Comparison of ENCODE assay signal across 12 cellular contexts in the genomic region with DNA sequence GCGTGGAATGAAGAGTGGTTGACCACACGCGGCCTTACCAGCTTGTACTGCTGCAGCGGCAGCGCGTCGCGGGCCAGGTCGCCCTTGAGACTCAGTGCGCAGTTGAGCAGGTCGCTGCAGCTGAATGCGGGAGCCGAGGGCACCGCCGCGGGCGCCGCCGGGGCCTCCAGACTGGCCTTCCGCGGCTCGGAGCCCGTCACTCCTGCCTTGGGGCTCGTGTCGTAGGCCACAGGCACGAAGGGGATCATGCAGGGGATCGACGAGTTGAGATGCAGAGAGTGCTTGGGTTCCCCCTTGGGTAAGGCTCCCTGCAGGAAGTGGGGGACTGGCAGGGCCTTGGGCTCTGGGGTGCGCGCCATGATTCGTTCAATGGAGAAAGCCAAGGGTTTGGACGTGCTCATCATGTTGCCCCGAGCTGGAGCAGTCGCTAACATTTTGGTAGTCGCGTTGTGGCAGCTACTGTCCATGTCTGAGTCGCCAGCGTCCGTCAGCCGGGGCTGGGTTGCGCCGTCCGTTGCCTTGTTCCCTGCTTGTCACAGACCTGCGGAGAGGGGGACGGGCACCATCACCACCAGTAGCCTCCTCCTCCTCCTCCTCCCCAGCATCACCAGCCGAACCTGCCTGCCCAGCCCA. TPM values are rescaled to one million over a fixed set of nuclear protein-coding genes. Genes with fewer than 3 reads are reported as not detected.
DNase-seq lines count a peak whose midpoint lies in the region; ATAC-seq and TF ChIP-seq lines count a peak whose summit lies in the region.
"Had no signal": no experiment of that assay in that cellular context is flagged by ENCODE, and none has a peak within 500 bp of the region (broad histone marks: within the 10 kb centered on the region; RNA-seq: fewer than 3 reads in every experiment).

No MANE protein-coding gene starts in this region.

- H3K27me3 Mint-ChIP-seq in Caco-2 (ENCODE audit: insufficient read depth, unreplicated experiment) (peaks cover 36% of the 10 kb centered on the region), neural progenitor cell (ENCODE audit: insufficient read depth, low read depth) (peaks cover 67% of the 10 kb centered on the region)

- H3K27ac Mint-ChIP-seq in Caco-2 (ENCODE audit: unreplicated experiment) (no peak overlapping the region), neural progenitor cell (no peak overlapping the region)

- no peaks in the 10 kb centered on the region for H3K9me3 Mint-ChIP-seq in Caco-2 (ENCODE audit: unreplicated experiment)
- H3K9me3 Mint-ChIP-seq in neural progenitor cell, result peaks cover 5% of the 10 kb centered on the region

- H3K4me3 ChIP-seq in Caco-2 (ENCODE audit: low read depth, low read length) (no peak overlapping the region), HCT116 (replicated peaks in 1 of 2; ENCODE audit: low read depth in 1 of 2, low read length in 2 of 2) (peak overlapping the region; percentile 69 to 77), ectodermal cell (ENCODE audit: insufficient read depth, low read depth, low read length) (peak overlapping the region; percentile 44), neural progenitor cell (peak overlapping the region; percentile 92)
- H3K4me3 ChIP-seq: SJSA1 had no signal

- no peaks in the 10 kb centered on the region for H3K4me1 Mint-ChIP-seq in Caco-2 (ENCODE audit: low read depth, unreplicated experiment)
- peaks cover 33% of the 10 kb centered on the region for H3K4me1 Mint-ChIP-seq in neural progenitor cell
- H3K4me1 Mint-ChIP-seq: central memory CD8-positive, alpha-beta T cell had no signal

- peaks cover 97% of the 10 kb centered on the region for H3F3A ChIP-seq in neural progenitor cell (ENCODE audit: low read depth)

- DNase-seq in Caco-2 (no peak), HCT116 (ENCODE audit: low read depth, low spot score) (no peak), neural progenitor cell (ENCODE audit: low spot score) (peak; percentile 89), NCI-H1048 (lab: John Stamatoyannopoulos, UW) (no peak), AG08396 (ENCODE audit: low spot score) (no peak)
- DNase-seq: DND-41, NCI-H1930 had no signal

- H3K9me2 ChIP-seq in HCT116 (ENCODE audit: insufficient read depth), result no peaks in the 10 kb centered on the region

- CTCF ChIA-PET in Caco-2 (lab: Charles Lee), result no interaction called here
- CTCF ChIA-PET in HCT116 (lab: Charles Lee), result no interaction called here

- H4K20me1 ChIP-seq in HCT116 (ENCODE audit: insufficient read depth) (no peaks in the 10 kb centered on the region), neural progenitor cell (ENCODE audit: low read depth) (peaks cover 95% of the 10 kb centered on the region)

- WGBS in ectodermal cell, 2 experiments, result 0 to 1% methylated on average over 46 of the region's 46 CpGs

- no peaks in the 10 kb centered on the region for H3K36me3 ChIP-seq in Caco-2 (ENCODE audit: control insufficient read depth, insufficient read depth, low read length)
- H3K36me3 ChIP-seq in HCT116 (ENCODE audit: control insufficient read depth in 1 of 2, insufficient read depth in 2 of 2, low read length in 2 of 2), result no peaks in the 10 kb centered on the region; a peak in 1 of 4 replicates
- H3K36me3 ChIP-seq in ectodermal cell (ENCODE audit: control insufficient read depth, insufficient read depth, low read length), result no peaks in the 10 kb centered on the region
- peaks cover 30% of the 10 kb centered on the region for H3K36me3 ChIP-seq in neural progenitor cell
- H3K36me3 ChIP-seq: SJSA1 had no signal

- intact Hi-C loops in Caco-2 (cut with micrococcal nuclease; ENCODE audit: unreplicated experiment), result no loop called here
- intact Hi-C loops in HCT116 (cut with micrococcal nuclease), result loop anchor here (2.0 kb wide), 1 partner anchor 65 kb away; no protein-coding TSS in a partner anchor

- H3K79me2 ChIP-seq in HCT116 (ENCODE audit: insufficient read depth, low read length) (no peaks in the 10 kb centered on the region), neural progenitor cell (ENCODE audit: low read depth) (peaks cover 100% of the 10 kb centered on the region)

- peak; percentile 5; the same call in 1 of the 2 replicates for ATAC-seq in HCT116
- no peak for ATAC-seq in HG03342 (IDR thresholded peaks at IDR 0.05; ENCODE audit: unreplicated experiment)
- ATAC-seq in GM21723 (IDR thresholded peaks at IDR 0.05; ENCODE audit: unreplicated experiment), result no peak

- no peak for TF ChIP-seq RAD21 in HCT116 (IDR thresholded peaks at IDR 0.05; ENCODE audit: low read depth)

- H3K4me1 ChIP-seq in Caco-2 (0 out of 2 replicates have a peak, but pooled peaks cover 6% of the 10 kb centered on the region), HCT116 (ENCODE audit: control insufficient read depth in 1 of 2, insufficient read depth in 2 of 2, low read length in 2 of 2) (peaks cover 0 to 12% of the 10 kb centered on the region in 2 experiments; a peak in 3 of 4 replicates), ectodermal cell (ENCODE audit: control insufficient read depth, insufficient read depth, low read length) (peaks cover 48% of the 10 kb centered on the region), neural progenitor cell (peaks cover 12% of the 10 kb centered on the region)
- H3K4me1 ChIP-seq: SJSA1 had no signal

- no peak for TF ChIP-seq CTCF in Caco-2 (IDR thresholded peaks at IDR 0.05; ENCODE audit: insufficient read depth in 1 of 2, low read depth in 1 of 2, low read length in 1 of 2, severe bottlenecking in 1 of 2, unreplicated experiment in 1 of 2)
- no peak for TF ChIP-seq CTCF in HCT116 (IDR thresholded peaks at IDR 0.05 in 2 of 3, conservative IDR thresholded peaks at IDR 0.05 in 1 of 3; ENCODE audit: borderline replicate concordance in 1 of 3, insufficient read depth in 1 of 3, low read depth in 2 of 3, low read length in 2 of 3)
- TF ChIP-seq CTCF in neural progenitor cell (IDR thresholded peaks at IDR 0.05), result no peak

- peaks cover 4% of the 10 kb centered on the region; the same call in 1 of the 2 replicates for H3K27me3 ChIP-seq in Caco-2 (replicated peaks; ENCODE audit: control insufficient read depth, insufficient read depth, low read length)
- H3K27me3 ChIP-seq in HCT116 (ENCODE audit: insufficient read depth, low read length), result no peaks in the 10 kb centered on the region
- H3K27me3 ChIP-seq in ectodermal cell (ENCODE audit: control insufficient read depth, insufficient read depth, low read length, poor library complexity, severe bottlenecking), result peaks cover 100% of the 10 kb centered on the region
- no peaks in the 10 kb centered on the region for H3K27me3 ChIP-seq in neural progenitor cell

- H3K36me3 Mint-ChIP-seq in Caco-2 (ENCODE audit: insufficient read depth, unreplicated experiment) (no peaks in the 10 kb centered on the region), neural progenitor cell (peaks cover 14% of the 10 kb centered on the region)

- POLR2A ChIA-PET in Caco-2 (lab: Charles Lee), result no interaction called here
- POLR2A ChIA-PET in HCT116 (lab: Charles Lee), result no interaction called here

- H3K4me3 Mint-ChIP-seq in Caco-2 (ENCODE audit: unreplicated experiment) (peak overlapping the region; percentile 69), neural progenitor cell (peak overlapping the region; percentile 91)
- H3K4me3 Mint-ChIP-seq: central memory CD8-positive, alpha-beta T cell had no signal

- RAD21 ChIA-PET in HCT116 (lab: Charles Lee; ENCODE audit: low non-redundant PET in 1 of 2, low total read pairs in 2 of 2, uncharacterized antibody in 2 of 2, unreplicated experiment in 2 of 2), result no interaction called here

- H3K4me2 ChIP-seq in HCT116 (ENCODE audit: low read length) (peak overlapping the region; percentile 91), neural progenitor cell (peak overlapping the region; percentile 98)

- no peak for TF ChIP-seq POLR2A in HCT116 (IDR thresholded peaks at IDR 0.05; ENCODE audit: borderline replicate concordance, extremely low read depth, insufficient read depth, insufficient read length)

- H3K27ac ChIP-seq in HCT116 (ENCODE audit: low read depth, low read length), result no peak overlapping the region
- no peak overlapping the region for H3K27ac ChIP-seq in ectodermal cell (ENCODE audit: insufficient read depth, low read depth, low read length, poor library complexity, severe bottlenecking)
- peak overlapping the region; percentile 96 for H3K27ac ChIP-seq in neural progenitor cell
- H3K27ac ChIP-seq: SJSA1 had no signal

- H3K9me3 ChIP-seq in Caco-2 (no peaks in the 10 kb centered on the region), HCT116 (ENCODE audit: control insufficient read depth in 1 of 2, insufficient read depth in 1 of 2, low read depth in 1 of 2, low read length in 2 of 2) (no peaks in the 10 kb centered on the region), ectodermal cell (ENCODE audit: control insufficient read depth, low read length) (no peaks in the 10 kb centered on the region), neural progenitor cell (ENCODE audit: low read depth) (no peaks in the 10 kb centered on the region)
- H3K9me3 ChIP-seq: SJSA1 had no signal

- no TSS peak for BruUV-seq in Caco-2 (replicated peaks; lab: Mats Ljungman, UMichigan)
- no TSS peak for BruUV-seq in HCT116 (replicated peaks; lab: Mats Ljungman, UMichigan)

- H3K9ac ChIP-seq in HCT116 (ENCODE audit: low read length) (no peak overlapping the region), neural progenitor cell (peak overlapping the region; percentile 57)

- H2AFZ ChIP-seq in HCT116 (ENCODE audit: low read depth, low read length, poor library complexity, severe bottlenecking) (peak overlapping the region; percentile 81), neural progenitor cell (replicated peaks) (no peak overlapping the region)

TF ChIP-seq in HCT116, 20 proteins besides CTCF, POLR2A, EP300 and RAD21 (continues in another document):
- TF ChIP-seq ZNF274 (IDR thresholded peaks at IDR 0.05; ENCODE audit: low read depth, low read length) (no peak), EZH2phosphoT487 (IDR thresholded peaks at IDR 0.05; ENCODE audit: borderline replicate concordance) (no peak), FOSL1 (IDR thresholded peaks at IDR 0.05; ENCODE audit: low read depth) (no peak), SIN3A (IDR thresholded peaks at IDR 0.05; ENCODE audit: low read depth) (no peak)

RNA-seq across cellular contexts. Expression of a gene that starts 0.5 kb away (rescaled TPM):
- not detected in 2 replicates for total RNA-seq in Caco-2 (2022)
- 0.37 TPM for total RNA-seq in HCT116 (2021; ENCODE audit: unreplicated experiment)
- 0.49 and 0.74 TPM in 2 replicates for polyA plus RNA-seq in HCT116 (2012)
- polyA plus RNA-seq in ectodermal cell (2013, experiment 1 of 4), result 26.5 TPM
- polyA plus RNA-seq in ectodermal cell (2013, experiment 2 of 4), result 54.0 TPM
- polyA plus RNA-seq in ectodermal cell (2013, experiment 3 of 4), result 37.7 TPM
- polyA plus RNA-seq in ectodermal cell (2013, experiment 4 of 4), result 50.5 TPM
- 330 and 467 TPM in 2 replicates for total RNA-seq in neural progenitor cell (ENCODE audit: low replicate concordance)
- total RNA-seq: SJSA1 had no signal

Comparison
In these comparisons a context has a peak if more than half of its experiments do, and no peak if none do; other contexts are left out.
1. RNA of a gene that starts 0.5 kb away (total RNA-seq): 330 to 467 TPM in neural progenitor cell; 0.37 TPM in HCT116 (single experiment) and not detected in Caco-2; every median in the first group is over 100 times any median in the second.